In the genomic region with DNA sequence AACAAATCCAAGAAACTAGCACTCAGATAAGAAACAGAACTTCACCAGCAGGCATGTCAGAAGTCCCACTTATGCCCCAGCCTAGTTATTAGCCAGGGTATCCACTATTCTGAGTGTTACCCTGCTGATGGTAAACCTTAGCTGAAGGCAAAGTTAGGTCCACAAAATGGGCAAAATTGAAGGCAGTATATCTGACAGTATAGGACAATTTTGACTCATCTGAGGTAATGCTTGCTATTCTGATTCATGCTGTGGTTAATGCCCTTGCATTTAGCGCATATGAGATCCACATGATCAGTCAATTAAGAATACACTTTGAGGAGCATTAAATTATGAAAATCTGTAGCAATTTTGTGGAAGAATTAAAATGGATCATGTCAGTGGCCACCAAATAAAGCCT, we compare ENCODE assay signal across 15 cellular contexts. TPM values are rescaled to one million over a fixed set of nuclear protein-coding genes. Genes with fewer than 3 reads are reported as not detected.
"Had no signal": no experiment of that assay in that cellular context is flagged by ENCODE, and none has a peak within 500 bp of the region (broad histone marks: within the 10 kb centered on the region; RNA-seq: fewer than 3 reads in every experiment).

No MANE protein-coding gene starts in this region.

- FAIRE-seq: endothelial cell of umbilical vein had no signal

- H3K27ac ChIP-seq: cardiac muscle cell, gastrocnemius medialis, heart right ventricle, tibial nerve, vagina had no signal

- H3K4me3 ChIP-seq: cardiac muscle cell, gastrocnemius medialis, heart right ventricle, tibial nerve, vagina had no signal

- DNase-seq: activated CD4-positive, alpha-beta T cell treated with anti-CD3 and anti-CD28 coated beads, Interleukin-2, amount 50 U/mL, for 4 hours; aorta; gastrocnemius medialis; heart right ventricle; islet precursor cell; mammary epithelial cell; naive thymus-derived CD4-positive, alpha-beta T cell; retina; T-helper 1 cell had no signal

- H3K27me3 ChIP-seq: cardiac muscle cell, gastrocnemius medialis, heart right ventricle, tibial nerve, vagina had no signal

- H3K4me1 ChIP-seq: gastrocnemius medialis, heart right ventricle, tibial nerve, vagina had no signal

- ATAC-seq: gastrocnemius medialis; heart right ventricle; left lobe of liver; naive thymus-derived CD4-positive, alpha-beta T cell had no signal

- H3K9me3 Mint-ChIP-seq: activated naive CD4-positive, alpha-beta T cell treated with anti-CD3 and anti-CD28 coated beads, Interleukin-2, amount 50 U/mL, for 24 hours; naive thymus-derived CD4-positive, alpha-beta T cell had no signal

- H3K36me3 ChIP-seq: cardiac muscle cell had no signal

- H3K27ac Mint-ChIP-seq: activated naive CD4-positive, alpha-beta T cell treated with anti-CD3 and anti-CD28 coated beads, Interleukin-2, amount 50 U/mL, for 24 hours had no signal

- H3K4me3 Mint-ChIP-seq: activated naive CD4-positive, alpha-beta T cell treated with anti-CD3 and anti-CD28 coated beads, Interleukin-2, amount 50 U/mL, for 24 hours; naive thymus-derived CD4-positive, alpha-beta T cell had no signal

- H3K27me3 Mint-ChIP-seq: activated naive CD4-positive, alpha-beta T cell treated with anti-CD3 and anti-CD28 coated beads, Interleukin-2, amount 50 U/mL, for 24 hours; naive thymus-derived CD4-positive, alpha-beta T cell had no signal

- H3K9me3 ChIP-seq: gastrocnemius medialis, heart right ventricle, tibial nerve, vagina had no signal

RNA-seq across cellular contexts. Expression of a gene that starts 15.1 kb away (rescaled TPM):
- total RNA-seq: cardiac muscle cell had no signal
